8 cellular contexts compared by ENCODE assay signal in the genomic region with DNA sequence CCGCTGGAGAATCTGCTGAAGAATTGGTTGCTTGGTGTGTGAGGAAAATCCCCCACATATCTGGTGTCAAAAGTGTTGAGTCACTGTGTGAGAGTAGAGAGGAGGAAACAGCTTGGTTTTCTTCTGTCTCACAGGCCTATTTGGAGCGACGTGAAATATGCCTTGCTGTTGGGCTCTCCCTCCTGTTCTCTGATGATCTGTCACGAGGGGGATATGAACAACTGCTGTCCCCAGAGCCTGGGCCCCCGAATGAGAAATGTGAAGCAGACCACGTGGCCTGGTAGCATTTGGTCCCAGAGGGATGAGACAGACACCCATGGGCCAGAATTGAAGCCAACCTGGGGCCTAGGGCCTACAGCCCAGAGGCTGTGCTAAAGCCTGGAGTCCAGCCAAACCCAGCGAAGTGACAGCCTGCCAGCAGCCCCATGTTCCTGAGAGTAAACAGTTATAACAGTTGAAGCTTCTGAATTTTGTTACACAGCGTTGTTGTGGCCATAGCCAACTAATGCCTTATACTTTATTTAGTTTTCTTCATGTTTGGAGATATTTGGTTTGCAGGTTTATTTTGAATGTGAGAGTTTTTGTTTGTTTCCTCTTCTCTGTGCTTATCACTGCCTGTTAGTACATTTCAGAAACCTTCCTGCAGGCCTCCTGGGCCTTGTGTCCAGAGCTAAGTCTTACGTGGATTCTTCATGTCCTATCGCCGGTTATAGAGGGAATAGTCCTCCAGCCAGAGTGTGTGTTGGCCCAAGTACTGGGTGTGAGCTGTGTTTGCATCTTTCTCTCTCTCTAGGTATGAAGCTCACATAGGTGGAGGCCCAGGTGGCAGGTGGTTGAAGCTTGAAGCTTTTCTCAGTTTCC.
DNase-seq lines count a peak whose midpoint lies in the region; ATAC-seq, FAIRE-seq and TF ChIP-seq lines count a peak whose summit lies in the region.

No MANE protein-coding gene starts in this region.

- H3K36me3 ChIP-seq in muscle layer of duodenum (ENCODE audit: control insufficient read depth in 1 of 2, insufficient read depth in 2 of 2, low read length in 2 of 2), result no peaks in the 10 kb centered on the region

- no peak for TF ChIP-seq CTCF in C4-2B (conservative IDR thresholded peaks at IDR 0.05)
- TF ChIP-seq CTCF in astrocyte of the spinal cord (IDR thresholded peaks at IDR 0.05; ENCODE audit: low read depth, low read length), result no peak

- DNase-seq in astrocyte of the spinal cord (ENCODE audit: low read depth, low spot score) (peak; percentile 49), RKO (ENCODE audit: low spot score) (no peak), HTR-8/SVneo (ENCODE audit: insufficient read length, low spot score) (no peak), NAMALWA (ENCODE audit: low spot score) (no peak)

- H3K4me1 ChIP-seq in muscle layer of duodenum (ENCODE audit: control insufficient read depth in 1 of 2, insufficient read depth in 2 of 2, low read length in 2 of 2), result peaks cover 8 to 10% of the 10 kb centered on the region in 2 donors

- ATAC-seq in GM19397 (IDR thresholded peaks at IDR 0.05; ENCODE audit: unreplicated experiment) (peak; percentile 87), HG03378 (IDR thresholded peaks at IDR 0.05; ENCODE audit: unreplicated experiment) (peak; percentile 93)

- H3K27ac ChIP-seq in C4-2B (peak overlapping the region; percentile 44), muscle layer of duodenum (ENCODE audit: low read length) (peak overlapping the region; percentile 36)

- no peak for FAIRE-seq in HTR-8/SVneo (lab: Jason Lieb, UNC)

- no peaks in the 10 kb centered on the region for H3K27me3 ChIP-seq in muscle layer of duodenum (ENCODE audit: low read depth, low read length)

- in situ Hi-C loops in astrocyte of the spinal cord (cut with HindIII; ENCODE audit: low sequenced_read_pairs), result no loop called here

- no peaks in the 10 kb centered on the region for H3K9me3 ChIP-seq in muscle layer of duodenum (ENCODE audit: control insufficient read depth in 1 of 2, low read length in 2 of 2)

- H3K4me3 ChIP-seq in astrocyte of the spinal cord (ENCODE audit: low read depth, low read length) (no peak overlapping the region), muscle layer of duodenum (ENCODE audit: low read depth in 1 of 2, low read length in 2 of 2) (no peak overlapping the region)
